ENCODE assay signal across 10 cellular contexts in the genomic region with DNA sequence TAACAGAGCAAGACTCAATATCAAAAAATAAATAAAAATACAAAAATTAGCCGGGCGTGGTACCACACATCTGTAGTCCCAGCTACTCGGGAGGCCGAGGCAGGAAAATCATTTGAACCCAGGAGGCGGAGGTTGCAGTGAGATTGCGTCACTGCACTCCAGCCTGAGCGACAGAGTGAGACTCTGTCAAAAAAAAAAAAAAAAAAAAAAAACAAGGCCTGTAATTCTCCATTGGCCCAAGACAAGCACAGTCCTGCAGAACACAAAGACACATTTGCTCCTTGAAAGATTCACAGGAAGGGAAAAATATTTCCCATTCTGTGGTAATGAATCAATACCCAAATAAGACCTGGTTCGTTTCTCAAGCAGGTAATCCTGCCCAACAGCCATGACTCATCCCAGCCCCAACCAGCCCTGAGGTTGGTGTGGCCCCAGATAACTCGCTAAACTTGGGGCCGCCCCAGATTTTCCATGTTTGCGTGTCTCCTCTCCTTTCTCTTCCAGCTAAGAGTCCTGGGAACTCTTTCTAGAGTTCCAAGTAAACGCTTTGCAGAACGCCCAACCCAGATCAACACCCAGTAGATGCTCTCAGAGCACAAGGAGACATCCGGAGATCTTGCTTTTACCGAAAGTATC. TPM values are rescaled to one million over a fixed set of nuclear protein-coding genes. Genes with fewer than 3 reads are reported as not detected.
DNase-seq lines count a peak whose midpoint lies in the region; ATAC-seq and TF ChIP-seq lines count a peak whose summit lies in the region.
"Had no signal": no experiment of that assay in that cellular context is flagged by ENCODE, and none has a peak within 500 bp of the region (broad histone marks: within the 10 kb centered on the region; RNA-seq: fewer than 3 reads in every experiment).

No MANE protein-coding gene starts in this region.

- DNase-seq in BJ (ENCODE audit: low read depth): peak; percentile 35
- peak; percentile 14 for DNase-seq in HT-29 (ENCODE audit: low spot score)
- DNase-seq in mesothelial cell of epicardium (ENCODE audit: low spot score in 2 of 2, unreplicated experiment in 2 of 2): no peak
- DNase-seq in NOMO-1 treated with DMSO at 0.1 percent for 48 hours (lab: John Stamatoyannopoulos, UW; ENCODE audit: unreplicated experiment): no peak
- DNase-seq: NCI-H1105 had no signal

- peaks cover 2% of the 10 kb centered on the region for H3K27me3 Mint-ChIP-seq in dendritic cell treated with granulocyte-macrophage colony-stimulating factor and Interleukin-4, amounts not matched to agents 40 ng/mL and 50 ng/mL, for 4 days
- H3K27me3 Mint-ChIP-seq in mesothelial cell of epicardium (ENCODE audit: low read depth): no peaks in the 10 kb centered on the region

- TF ChIP-seq CTCF in BJ (IDR thresholded peaks at IDR 0.05; ENCODE audit: insufficient read depth, low read depth, low read length) (no peak), mesothelial cell of epicardium (IDR thresholded peaks at IDR 0.05; ENCODE audit: unreplicated experiment) (no peak)

- POLR2A ChIA-PET in BJ (lab: Charles Lee): interaction anchor here (0.5 to 0.7 kb wide), 2 partner anchors 12 to 159 kb away, joined by 3 read pairs; no protein-coding TSS in a partner anchor

- H3K9me3 Mint-ChIP-seq in dendritic cell treated with granulocyte-macrophage colony-stimulating factor and Interleukin-4, amounts not matched to agents 40 ng/mL and 50 ng/mL, for 4 days: no peaks in the 10 kb centered on the region
- no peaks in the 10 kb centered on the region for H3K9me3 Mint-ChIP-seq in mesothelial cell of epicardium

- H3K36me3 Mint-ChIP-seq in dendritic cell treated with granulocyte-macrophage colony-stimulating factor and Interleukin-4, amounts not matched to agents 40 ng/mL and 50 ng/mL, for 4 days (ENCODE audit: low read depth): peaks cover 6% of the 10 kb centered on the region
- H3K36me3 Mint-ChIP-seq in mesothelial cell of epicardium: no peaks in the 10 kb centered on the region

- peaks cover 81% of the 10 kb centered on the region for H3K4me1 Mint-ChIP-seq in dendritic cell treated with granulocyte-macrophage colony-stimulating factor and Interleukin-4, amounts not matched to agents 40 ng/mL and 50 ng/mL, for 4 days (ENCODE audit: low read depth)
- peaks cover 17% of the 10 kb centered on the region for H3K4me1 Mint-ChIP-seq in mesothelial cell of epicardium

- no peaks in the 10 kb centered on the region for H3K27me3 ChIP-seq in BJ (ENCODE audit: control insufficient read depth, insufficient read depth, low read length)

- ATAC-seq in HG02884 (IDR thresholded peaks at IDR 0.05; ENCODE audit: unreplicated experiment): no peak
- ATAC-seq in GM21717 (IDR thresholded peaks at IDR 0.05; ENCODE audit: unreplicated experiment): no peak
- no peak for ATAC-seq in HG02571 (IDR thresholded peaks at IDR 0.05; ENCODE audit: unreplicated experiment)

- peak overlapping the region; percentile 9 for H3K4me3 Mint-ChIP-seq in dendritic cell treated with granulocyte-macrophage colony-stimulating factor and Interleukin-4, amounts not matched to agents 40 ng/mL and 50 ng/mL, for 4 days
- H3K4me3 Mint-ChIP-seq in mesothelial cell of epicardium: no peak overlapping the region

- peak overlapping the region; percentile 80 for H3K27ac Mint-ChIP-seq in dendritic cell treated with granulocyte-macrophage colony-stimulating factor and Interleukin-4, amounts not matched to agents 40 ng/mL and 50 ng/mL, for 4 days
- peak overlapping the region; percentile 83 for H3K27ac Mint-ChIP-seq in mesothelial cell of epicardium

- intact Hi-C loops in dendritic cell treated with granulocyte-macrophage colony-stimulating factor and Interleukin-4, amounts not matched to agents 40 ng/mL and 50 ng/mL, for 4 days (cut with micrococcal nuclease): loop anchor here (5.0 kb wide), 1 partner anchor 46 kb away; no protein-coding TSS in a partner anchor

- H3K36me3 ChIP-seq in BJ (ENCODE audit: control insufficient read depth, insufficient read depth, low read length): no peaks in the 10 kb centered on the region

- CTCF ChIA-PET in BJ (lab: Yijun Ruan, JAX): interaction anchor here (1.2 kb wide), 1 partner anchor 96 kb away, joined by 3 read pairs; no protein-coding TSS in a partner anchor

- no peak overlapping the region for H3K4me3 ChIP-seq in BJ (ENCODE audit: low read depth, low read length)
- H3K4me3 ChIP-seq: lung had no signal

RNA-seq across cellular contexts. Expression of a gene that starts 40.3 kb away (rescaled TPM):
- 7.3 and 7.5 TPM in 2 replicates for polyA plus RNA-seq in BJ (2011; rRNA removed)
- 2.4 and 3.3 TPM in 2 replicates for polyA minus RNA-seq in BJ (2011; rRNA and poly(A)+ RNA removed)
- 13.3 and 13.4 TPM in 2 replicates for total RNA-seq in HT-29 (2014; rRNA removed; shearing (Covaris generic))
- total RNA-seq in mesothelial cell of epicardium: 38.3 to 40.2 TPM (median 39.9 TPM) in 3 replicates

RNA-seq across cellular contexts. Expression of a gene that starts 41.2 kb away (rescaled TPM):
- 118 and 212 TPM in 2 replicates for polyA plus RNA-seq in BJ (2011; rRNA removed)
- 90.5 and 113 TPM in 2 replicates for polyA minus RNA-seq in BJ (2011; rRNA and poly(A)+ RNA removed)
- 116 and 128 TPM in 2 replicates for total RNA-seq in HT-29 (2014; rRNA removed; shearing (Covaris generic))
- total RNA-seq in mesothelial cell of epicardium: 60.8 to 71.0 TPM (median 62.0 TPM) in 3 replicates

Comparison
In these comparisons a context has a peak if more than half of its experiments do, and no peak if none do; other contexts are left out.
1. DNase-seq: peak in BJ (single experiment) and HT-29 (single experiment); none in mesothelial cell of epicardium (0 of 2) and NOMO-1 treated with DMSO at 0.1 percent for 48 hours (single experiment).